Comparison of ENCODE assay signal across 20 cellular contexts in genomic region chr12:14879222-14879933, GRCh38. TPM values are rescaled to one million over a fixed set of nuclear protein-coding genes. Genes with fewer than 3 reads are reported as not detected.
DNase-seq lines count a peak whose midpoint lies in the region; ATAC-seq and TF ChIP-seq lines count a peak whose summit lies in the region.
"Had no signal": no experiment of that assay in that cellular context is flagged by ENCODE, and none has a peak within 500 bp of the region (broad histone marks: within the 10 kb centered on the region; RNA-seq: fewer than 3 reads in every experiment).

No MANE protein-coding gene starts in this region.

- H3K27me3 ChIP-seq in right atrium auricular region (no peaks in the 10 kb centered on the region), vagina (no peaks in the 10 kb centered on the region)

- no peak overlapping the region for H3K4me3 ChIP-seq in right atrium auricular region
- no peak overlapping the region for H3K4me3 ChIP-seq in vagina
- H3K4me3 ChIP-seq: A549 had no signal

- H3K36me3 ChIP-seq in right atrium auricular region (no peaks in the 10 kb centered on the region), vagina (peaks cover 0 to 5% of the 10 kb centered on the region in 2 donors)

- H3K9me3 ChIP-seq in right atrium auricular region (no peaks in the 10 kb centered on the region), vagina (no peaks in the 10 kb centered on the region)
- H3K9me3 ChIP-seq: A549 had no signal

- DNase-seq in Right ventricle myocardium inferior (ENCODE audit: missing footprints) (no peak), Right ventricle myocardium superior (no peak), caudate nucleus (lab: John Stamatoyannopoulos, UW) (no peak), right atrium auricular region (ENCODE audit: low spot score) (no peak), vagina (ENCODE audit: extremely low spot score in 2 of 2) (no peak), NCI-H146 (lab: John Stamatoyannopoulos, UW) (no peak)
- DNase-seq: DMS 273 treated with DMSO at 0.1 percent for 48 hours, H9, MV-4-11, NCI-H1417, NCI-H2029 treated with DMSO at 0.1 percent for 48 hours, NCI-H2171 treated with DMSO at 0.1 percent for 48 hours, NCI-H774, SHP77 treated with DMSO at 0.1 percent for 48 hours had no signal

- peaks cover 0 to 6% of the 10 kb centered on the region in 2 donors for H3K4me1 ChIP-seq in right atrium auricular region
- no peaks in the 10 kb centered on the region for H3K4me1 ChIP-seq in vagina

- intact Hi-C loops in Right ventricle myocardium inferior (cut with DNase I): no loop called here
- intact Hi-C loops in Right ventricle myocardium superior (cut with DNase I): no loop called here
- intact Hi-C loops in vagina (cut with DNase I): no loop called here

- H3K27ac ChIP-seq in caudate nucleus (ENCODE audit: low read depth, low read length) (peak overlapping the region; percentile 3), right atrium auricular region (peak overlapping the region; percentile 12 to 16), vagina (peak overlapping the region; percentile 42)
- H3K27ac ChIP-seq: A549, C4-2B, HL-60 had no signal

- ATAC-seq in Right ventricle myocardium inferior: peak; percentile 60
- ATAC-seq in Right ventricle myocardium superior (ENCODE audit: poor library complexity): no peak
- ATAC-seq in HG02852 (IDR thresholded peaks at IDR 0.05; ENCODE audit: unreplicated experiment): no peak
- ATAC-seq in GM21529 (IDR thresholded peaks at IDR 0.05; ENCODE audit: unreplicated experiment): no peak
- ATAC-seq: A549 had no signal

- TF ChIP-seq CTCF in right atrium auricular region (IDR thresholded peaks at IDR 0.05): no peak
- TF ChIP-seq CTCF in vagina (IDR thresholded peaks at IDR 0.05): no peak

- TF ChIP-seq POLR2A in vagina (IDR thresholded peaks at IDR 0.05): no peak

RNA-seq across cellular contexts. Expression of gene MGP, which starts 6.3 kb away (rescaled TPM):
- total RNA-seq in Right ventricle myocardium inferior (369 TPM), Right ventricle myocardium superior (231 TPM), right atrium auricular region (100 to 1,000 TPM; 287 to 454 TPM), vagina (1,065 TPM)
- total RNA-seq: H9, NCI-H460 had no signal

RNA-seq across cellular contexts. Expression of gene ART4, which starts 36.1 kb away (rescaled TPM):
- 5.6 TPM for total RNA-seq in Right ventricle myocardium inferior
- 2.8 TPM for total RNA-seq in Right ventricle myocardium superior
- total RNA-seq in right atrium auricular region: 10 to 100 TPM; 12.1 to 25.9 TPM
- 0.98 TPM for total RNA-seq in vagina
- total RNA-seq: H9, NCI-H460 had no signal

RNA-seq across cellular contexts. Expression of gene ERP27, which starts 59.0 kb away (rescaled TPM):
- 0.19 TPM for total RNA-seq in Right ventricle myocardium inferior
- total RNA-seq in Right ventricle myocardium superior: 0.24 TPM
- total RNA-seq in right atrium auricular region: under 1 TPM; 0.31 to 0.70 TPM
- total RNA-seq in vagina: 2.2 TPM
- total RNA-seq: H9, NCI-H460 had no signal
